In genomic region chr22:23893446-23893956, GRCh38 we compare ENCODE assay signal across 8 cellular contexts. TPM values are rescaled to one million over a fixed set of nuclear protein-coding genes. Genes with fewer than 3 reads are reported as not detected.
DNase-seq lines count a peak whose midpoint lies in the region; ATAC-seq and TF ChIP-seq lines count a peak whose summit lies in the region.

No MANE protein-coding gene starts in this region.

- H3K36me3 ChIP-seq in KOPT-K1 (ENCODE audit: insufficient read depth, low read length), result peaks cover 35% of the 10 kb centered on the region

- no peak for DNase-seq in AG10803 (ENCODE audit: low read depth)
- DNase-seq in coronary artery (ENCODE audit: low spot score), result no peak
- DNase-seq in naive thymus-derived CD8-positive, alpha-beta T cell, result no peak
- no peak for DNase-seq in SK-N-DZ (ENCODE audit: low spot score)
- DNase-seq in ACHN, result no peak
- DNase-seq in NCI-H345 (lab: John Stamatoyannopoulos, UW), result no peak

- in situ Hi-C loops in ACHN (cut with HindIII; ENCODE audit: low pct_ligation_motif_present, low pct_unique_long_range_greater_than_20kb, low sequenced_read_pairs), result no loop called here

- no peaks in the 10 kb centered on the region for H3K9me3 Mint-ChIP-seq in naive thymus-derived CD8-positive, alpha-beta T cell

- POLR2A ChIA-PET in naive thymus-derived CD8-positive, alpha-beta T cell (lab: Charles Lee), result interaction anchor here (0.8 to 3.3 kb wide), 13 partner anchors 10 to 661 kb away, joined by 3 to 52 read pairs (median 8); partner anchors contain the start of genes ADORA2A, CABIN1, GUCD1 and SLC2A11

- no peaks in the 10 kb centered on the region for H3K9me3 ChIP-seq in KOPT-K1 (ENCODE audit: insufficient read depth, low read length, poor library complexity, severe bottlenecking)

- H3K4me3 Mint-ChIP-seq in naive thymus-derived CD8-positive, alpha-beta T cell, result peak overlapping the region; percentile 84 to 96 (median 93)

- TF ChIP-seq CTCF in AG10803 (conservative IDR thresholded peaks at IDR 0.05; ENCODE audit: low read length), result no peak
- TF ChIP-seq CTCF in coronary artery (IDR thresholded peaks at IDR 0.05), result no peak

- peaks cover 18 to 37% (median 28%) of the 10 kb centered on the region in 4 donors for H3K4me1 Mint-ChIP-seq in naive thymus-derived CD8-positive, alpha-beta T cell

- H3K27ac Mint-ChIP-seq in naive thymus-derived CD8-positive, alpha-beta T cell, result peak overlapping the region; percentile 86 to 99 (median 97)

- no peaks in the 10 kb centered on the region for H3K27me3 Mint-ChIP-seq in naive thymus-derived CD8-positive, alpha-beta T cell

- peak overlapping the region; percentile 81 for H3K27ac ChIP-seq in KOPT-K1 (ENCODE audit: low read depth, low read length, poor library complexity, severe bottlenecking)
- peak overlapping the region; percentile 87 to 89 for H3K27ac ChIP-seq in coronary artery

- peaks cover 0 to 11% (median 2%) of the 10 kb centered on the region in 3 donors for H3K36me3 Mint-ChIP-seq in naive thymus-derived CD8-positive, alpha-beta T cell

- H3K4me3 ChIP-seq in AG10803 (ENCODE audit: low read length), result peak overlapping the region; percentile 82
- peak overlapping the region; percentile 77 for H3K4me3 ChIP-seq in coronary artery

- no peak for ATAC-seq in naive thymus-derived CD8-positive, alpha-beta T cell
- no peak for ATAC-seq in HG02763 (IDR thresholded peaks at IDR 0.05; ENCODE audit: unreplicated experiment)

RNA-seq across cellular contexts. Expression of gene MIF, which starts 0.7 kb away (rescaled TPM):
- total RNA-seq in naive thymus-derived CD8-positive, alpha-beta T cell, result 100 to 1,000 TPM; 206 to 208 TPM
- polyA plus RNA-seq in naive thymus-derived CD8-positive, alpha-beta T cell, result 1,000 to 10,000 TPM; 1,088 to 1,264 (median 1,247) TPM
- 1,022 and 1,207 TPM in 2 replicates for polyA plus RNA-seq in SK-N-DZ (2014; cell fraction: cytosol; rRNA removed)
- polyA plus RNA-seq in SK-N-DZ (2014; cell fraction: nucleus; rRNA removed), result 607 and 719 TPM in 2 replicates

RNA-seq across cellular contexts. Expression of gene SLC2A11, which starts 35.8 kb away (rescaled TPM):
- total RNA-seq in naive thymus-derived CD8-positive, alpha-beta T cell, result 10 to 100 TPM; 22.7 to 23.6 TPM
- 1 to 10 TPM; 3.6 to 8.5 (median 6.3) TPM for polyA plus RNA-seq in naive thymus-derived CD8-positive, alpha-beta T cell
- 16.8 and 28.5 TPM in 2 replicates for polyA plus RNA-seq in SK-N-DZ (2014; cell fraction: cytosol; rRNA removed)
- 43.3 and 56.5 TPM in 2 replicates for polyA plus RNA-seq in SK-N-DZ (2014; cell fraction: nucleus; rRNA removed)

RNA-seq across cellular contexts. Expression of gene DERL3, which starts 54.7 kb away (rescaled TPM):
- total RNA-seq in naive thymus-derived CD8-positive, alpha-beta T cell, result 1 to 10 TPM; 1.7 to 2.0 TPM
- polyA plus RNA-seq in naive thymus-derived CD8-positive, alpha-beta T cell, result not detected
- polyA plus RNA-seq in SK-N-DZ (2014; cell fraction: cytosol; rRNA removed), result not detected in 2 replicates
- not detected in 2 replicates for polyA plus RNA-seq in SK-N-DZ (2014; cell fraction: nucleus; rRNA removed)
